18 cellular contexts compared by ENCODE assay signal in genomic region chr18:47036927-47037605, GRCh38. TPM values are rescaled to one million over a fixed set of nuclear protein-coding genes. Genes with fewer than 3 reads are reported as not detected.
A peak's percentile ranks its signal among the peaks of the same experiment; 100 is the strongest.
DNase-seq lines count a peak whose midpoint lies in the region; ATAC-seq, FAIRE-seq and TF ChIP-seq lines count a peak whose summit lies in the region.
"Had no signal": no experiment of that assay in that cellular context is flagged by ENCODE, and none has a peak within 500 bp of the region (broad histone marks: within the 10 kb centered on the region; RNA-seq: fewer than 3 reads in every experiment).

No MANE protein-coding gene starts in this region.

- no peaks in the 10 kb centered on the region for H3K79me2 ChIP-seq in GM12878 (ENCODE audit: control insufficient read depth, insufficient read depth, low read length)

- no peaks in the 10 kb centered on the region for H4K20me1 ChIP-seq in GM12878 (ENCODE audit: control insufficient read depth, insufficient read depth)

- intact Hi-C loops in GM12878 (cut with micrococcal nuclease; ENCODE audit: unreplicated experiment) (no loop called here), sciatic nerve (cut with DNase I) (no loop called here)

- no peaks in the 10 kb centered on the region for H3K36me3 ChIP-seq in GM12878 (ENCODE audit: control insufficient read depth in 2 of 2, insufficient read depth in 2 of 2, low read length in 1 of 2)
- H3K36me3 ChIP-seq: SJCRH30 had no signal

- no peak for TF ChIP-seq EP300 in GM12878 (IDR thresholded peaks at IDR 0.05; ENCODE audit: borderline replicate concordance in 1 of 2, control insufficient read depth in 1 of 2, low read depth in 2 of 2, low read length in 2 of 2)

- SMC1A ChIA-PET in GM12878 (lab: Charles Lee; ENCODE audit: uncharacterized antibody, unreplicated experiment): interaction anchor here (0.8 to 0.9 kb wide), 2 partner anchors 146 to 202 kb away, joined by 3 read pairs; no protein-coding TSS in a partner anchor

- FAIRE-seq in GM12878 (lab: Jason Lieb, UNC): no peak
- FAIRE-seq: GM12891, HTR-8/SVneo, RCC 7860 had no signal

- POLR2A ChIA-PET in GM12878 (lab: Charles Lee): no interaction called here

- ATAC-seq in GM19328 (IDR thresholded peaks at IDR 0.05; ENCODE audit: unreplicated experiment) (peak; percentile 53), HG02623 (IDR thresholded peaks at IDR 0.05; ENCODE audit: unreplicated experiment) (peak; percentile 52), GM12878 (no peak), sciatic nerve (no peak), GM21447 (IDR thresholded peaks at IDR 0.05; ENCODE audit: unreplicated experiment) (no peak)

- H3K9ac ChIP-seq in GM12878 (ENCODE audit: control insufficient read depth, insufficient read depth, low read length): no peak overlapping the region; the same call in 1 of the 2 replicates

- TF ChIP-seq POLR2A in GM12878 (IDR thresholded peaks at IDR 0.05; ENCODE audit: low read depth, low read length): no peak

- peak overlapping the region; percentile 71 for H3K4me2 ChIP-seq in GM12878 (ENCODE audit: control insufficient read depth, insufficient read depth)
- H3K4me2 ChIP-seq: GM23338 had no signal

- RAD21 ChIA-PET in GM12878 (lab: Charles Lee; ENCODE audit: unreplicated experiment): no interaction called here

- TF ChIP-seq RAD21 in GM12878 (IDR thresholded peaks at IDR 0.05; ENCODE audit: insufficient read depth, low read depth, low read length): no peak

- 13% methylated on average over 3 of the region's 3 CpGs for WGBS in GM12878 (ENCODE audit: insufficient coverage, insufficient replicate concordance, low lambda C conversion rate, missing lambda C conversion rate)

- no peak overlapping the region for H3K27ac ChIP-seq in GM12878 (ENCODE audit: control insufficient read depth, insufficient read depth)
- H3K27ac ChIP-seq: C4-2B, SJCRH30 had no signal

- H3K4me3 ChIP-seq in GM12865 (ENCODE audit: low read depth, low read length) (peak overlapping the region; percentile 27), GM12878 (peak overlapping the region; percentile 15; the same call in 1 of the 2 replicates)
- H3K4me3 ChIP-seq: GM23338, SJCRH30 had no signal

- no peaks in the 10 kb centered on the region for H3K27me3 ChIP-seq in GM12878 (replicated peaks in 1 of 2; ENCODE audit: control insufficient read depth in 2 of 2, insufficient read depth in 2 of 2, low read length in 1 of 2)
- H3K27me3 ChIP-seq: SJCRH30 had no signal

- no peak for TF ChIP-seq CTCF in GM12865 (IDR thresholded peaks at IDR 0.05; ENCODE audit: insufficient read depth, low read depth, low read length, missing control alignments)
- TF ChIP-seq CTCF in GM12878 (IDR thresholded peaks at IDR 0.05 in 2 of 3, conservative IDR thresholded peaks at IDR 0.05 in 1 of 3; ENCODE audit: control insufficient read depth in 2 of 3, extremely low read depth in 1 of 3, insufficient read depth in 1 of 3, low read depth in 3 of 3, low read length in 3 of 3): no peak

- no TSS peak for BruUV-seq in GM12878 (replicated peaks; lab: Mats Ljungman, UMichigan)

- CTCF ChIA-PET in GM12878 (lab: Yijun Ruan, JAX): interaction anchor here (0.7 to 1.6 kb wide), 10 partner anchors 10 to 756 kb away, joined by 3 to 5 read pairs (median 3); no protein-coding TSS in a partner anchor

- H3K4me1 ChIP-seq in GM12878 (ENCODE audit: control insufficient read depth, insufficient read depth, low read length): peaks cover 8% of the 10 kb centered on the region
- H3K4me1 ChIP-seq: SJCRH30 had no signal

- in situ Hi-C loops in GM12878 (cut with MboI): no loop called here

- DNase-seq in GM12865 (ENCODE audit: low read depth) (no peak), GM12878 (ENCODE audit: low read depth, low spot score) (no peak), sciatic nerve (ENCODE audit: low spot score) (no peak)
- DNase-seq in stimulated activated CD4-positive, alpha-beta T cell treated with anti-CD3 and anti-CD28 coated beads, Interleukin-4, amount 100 ng/mL, for 24 hours: no peak
- DNase-seq: KG1, NCI-H1436 treated with DMSO at 0.1 percent for 48 hours, NCI-H226, T-helper 9 cell had no signal

- H3K9me3 ChIP-seq in GM12878 (replicated peaks; ENCODE audit: control insufficient read depth, insufficient read depth, low read length): no peaks in the 10 kb centered on the region
- H3K9me3 ChIP-seq: SJCRH30 had no signal

- peak overlapping the region; percentile 67 for H2AFZ ChIP-seq in GM12878 (ENCODE audit: control insufficient read depth, low read depth, low read length)
- H2AFZ ChIP-seq: GM23338 had no signal

TF ChIP-seq in GM12878, 131 proteins besides CTCF, POLR2A, EP300 and RAD21:
- TF ChIP-seq CREM (IDR thresholded peaks at IDR 0.05; ENCODE audit: low read depth): no peak
- TF ChIP-seq MXI1 (IDR thresholded peaks at IDR 0.05; ENCODE audit: low read depth, low read length): no peak
- no peak for TF ChIP-seq EED (IDR thresholded peaks at IDR 0.05; ENCODE audit: low read depth)
- TF ChIP-seq CHD4 (IDR thresholded peaks at IDR 0.05): no peak
- TF ChIP-seq, protein P1, sequence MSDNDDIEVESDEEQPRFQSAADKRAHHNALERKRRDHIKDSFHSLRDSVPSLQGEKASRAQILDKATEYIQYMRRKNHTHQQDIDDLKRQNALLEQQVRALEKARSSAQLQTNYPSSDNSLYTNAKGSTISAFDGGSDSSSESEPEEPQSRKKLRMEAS (IDR thresholded peaks at IDR 0.05; ENCODE audit: low read depth, low read length): no peak
- no peak for TF ChIP-seq GATAD2B (conservative IDR thresholded peaks at IDR 0.05; ENCODE audit: low read depth)
- no peak for TF ChIP-seq YY1 (IDR thresholded peaks at IDR 0.05; ENCODE audit: low read depth, low read length)
- TF ChIP-seq USF1 (IDR thresholded peaks at IDR 0.05; ENCODE audit: borderline replicate concordance, extremely low read length, insufficient read depth, low read depth, low read length): no peak
- TF ChIP-seq ZNF207 (IDR thresholded peaks at IDR 0.05; ENCODE audit: borderline replicate concordance): no peak
TF ChIP-seq in GM12878: peak in this region for 0.

RNA-seq across cellular contexts. Expression of gene ELOA2, which starts 1.6 kb away (rescaled TPM):
- not detected in 2 replicates for total RNA-seq in GM12878 (2013; cell fraction: nucleolus; rRNA removed)
- total RNA-seq in GM12878 (2014; rRNA removed) (not detected in 2 replicates), GM12878 (2014; rRNA removed; fragmentation: Illumina TruSeq; extraction: Trizol) (not detected in 2 replicates), GM12878 (2021) (not detected in 2 replicates), sciatic nerve (not detected)
- polyA plus RNA-seq in GM12878 (2011; ENCODE audit: low read depth): not detected
- polyA plus RNA-seq in GM12878 (2011; rRNA removed) (not detected in 2 replicates), GM12878 (2014; fragmentation: Illumina TruSeq; extraction: Trizol) (not detected in 2 replicates), GM12878 (2014; fragmentation: Nextera tagmentation; extraction: Ambion mirVana) (not detected), GM12878 (2014; rRNA removed) (not detected in 2 replicates), GM12878 (2016; fragmentation: Nextera tagmentation; extraction: Ambion mirVana) (not detected)
- not detected in 2 replicates for polyA plus RNA-seq in GM12878 (2011; cell fraction: cytosol; rRNA removed)
- not detected in 2 replicates for polyA plus RNA-seq in GM12878 (2011; cell fraction: nucleus; rRNA removed)
- not detected in 2 replicates for polyA plus RNA-seq in GM12878 (2012)
- not detected in 2 replicates for polyA minus RNA-seq in GM12878 (2011; rRNA and poly(A)+ RNA removed)
- not detected in 2 replicates for polyA minus RNA-seq in GM12878 (2011; cell fraction: cytosol; rRNA and poly(A)+ RNA removed)
- not detected in 2 replicates for polyA minus RNA-seq in GM12878 (2011; cell fraction: nucleus; rRNA and poly(A)+ RNA removed)
- total RNA-seq: GM23338; T-helper 1 cell treated with Interleukin-12 subunit alpha and Interleukin-12 subunit beta and Interleukin-4 antibody, amounts not matched to agents 30 ng/mL and 1 ng/mL, for 36 hours had no signal
- polyA plus RNA-seq: GM23338 had no signal

Comparison
In these comparisons a context has a peak if more than half of its experiments do, and no peak if none do; other contexts are left out.
1. ATAC-seq: peak in GM19328 (single experiment) and HG02623 (single experiment); none in GM12878 (single experiment), sciatic nerve (single experiment) and GM21447 (single experiment).